ENCODE assay signal across 31 cellular contexts in genomic region chr11:44162004-44162403, GRCh38.
"Had no signal": no experiment of that assay in that cellular context is flagged by ENCODE, and none has a peak within 500 bp of the region (broad histone marks: within the 10 kb centered on the region; RNA-seq: fewer than 3 reads in every experiment).

No MANE protein-coding gene starts in this region.

- ATAC-seq: activated CD8-positive, alpha-beta T cell treated with anti-CD3 and anti-CD28 coated beads for 36 hours; activated naive CD4-positive, alpha-beta T cell treated with anti-CD3 and anti-CD28 coated beads, Interleukin-2, amount 50 U/mL, for 72 hours; activated T-cell treated with anti-CD3 and anti-CD28 coated beads, Interleukin-2, amount 50 U/mL, for 4 hours; activated T-cell treated with anti-CD3 and anti-CD28 coated beads, Interleukin-2, amount 50 U/mL, for 72 hours; activated T-helper 17 cell treated with anti-CD3 and anti-CD28 coated beads, Interleukin-2, amount 50 U/mL, for 72 hours; body of pancreas; T-helper 17 cell had no signal

- H3K9me3 Mint-ChIP-seq: activated B cell treated with CpG ODN at 0.5 μM for 24 hours; activated CD4-positive, alpha-beta memory T cell treated with anti-CD3 and anti-CD28 coated beads for 36 hours; activated CD8-positive, alpha-beta T cell treated with anti-CD3 and anti-CD28 coated beads for 36 hours; activated naive CD4-positive, alpha-beta T cell treated with anti-CD3 and anti-CD28 coated beads, Interleukin-2, amount 10 ng/mL, durations not matched to agents 7 days and 5 days; activated naive CD4-positive, alpha-beta T cell treated with anti-CD3 and anti-CD28 coated beads, Interleukin-2, amount 50 U/mL, for 72 hours; activated T-cell treated with anti-CD3 and anti-CD28 coated beads, Interleukin-2, amount 50 U/mL, for 4 hours; activated T-helper 1 cell treated with anti-CD3 and anti-CD28 coated beads, Interleukin-12 subunit alpha, Interleukin-12 subunit beta, Interleukin-2, Interleukin-4 antibody, amounts not matched to agents 30 ng/mL and 10 ng/mL and 1 ng/mL, durations not matched to agents 14 hours and 24 hours and 36 hours; activated T-helper 17 cell treated with anti-CD3 and anti-CD28 coated beads, Interleukin-2, amount 50 U/mL, for 72 hours had no signal

- H3K9me3 ChIP-seq: adrenal gland had no signal

- H3K27ac Mint-ChIP-seq: activated B cell treated with CpG ODN at 0.5 μM for 24 hours; activated CD4-positive, alpha-beta memory T cell treated with anti-CD3 and anti-CD28 coated beads for 36 hours; activated CD4-positive, alpha-beta T cell treated with anti-CD3 and anti-CD28 coated beads, Interleukin-2, amount 10 ng/mL, durations not matched to agents 24 days and 14 days; activated CD8-positive, alpha-beta T cell treated with anti-CD3 and anti-CD28 coated beads for 36 hours; activated naive CD4-positive, alpha-beta T cell treated with anti-CD3 and anti-CD28 coated beads, Interleukin-2, amount 10 ng/mL, durations not matched to agents 7 days and 5 days; activated naive CD4-positive, alpha-beta T cell treated with anti-CD3 and anti-CD28 coated beads, Interleukin-2, amount 50 U/mL, for 72 hours; activated naive CD8-positive, alpha-beta T cell treated with anti-CD3 and anti-CD28 coated beads, Interleukin-2, amount 10 ng/mL, durations not matched to agents 7 days and 5 days; activated T-cell treated with anti-CD3 and anti-CD28 coated beads, Interleukin-2, amount 50 U/mL, for 72 hours; activated T-helper 1 cell treated with anti-CD3 and anti-CD28 coated beads, Interleukin-12 subunit alpha, Interleukin-12 subunit beta, Interleukin-2, Interleukin-4 antibody, amounts not matched to agents 30 ng/mL and 10 ng/mL and 1 ng/mL, durations not matched to agents 14 hours and 24 hours and 36 hours; activated T-helper 17 cell treated with anti-CD3 and anti-CD28 coated beads, Interleukin-2, amount 50 U/mL, for 72 hours; T-helper 17 cell had no signal

- H3K36me3 ChIP-seq: adrenal gland, brain microvascular endothelial cell, breast epithelium had no signal

- H3K27me3 Mint-ChIP-seq: activated B cell treated with CpG ODN at 0.5 μM for 24 hours; activated CD4-positive, alpha-beta memory T cell treated with anti-CD3 and anti-CD28 coated beads for 36 hours; activated CD4-positive, alpha-beta T cell treated with anti-CD3 and anti-CD28 coated beads, Interleukin-2, amount 10 ng/mL, durations not matched to agents 24 days and 14 days; activated CD8-positive, alpha-beta T cell treated with anti-CD3 and anti-CD28 coated beads for 36 hours; activated naive CD4-positive, alpha-beta T cell treated with anti-CD3 and anti-CD28 coated beads, Interleukin-2, amount 10 ng/mL, durations not matched to agents 7 days and 5 days; activated naive CD8-positive, alpha-beta T cell treated with anti-CD3 and anti-CD28 coated beads, Interleukin-2, amount 10 ng/mL, durations not matched to agents 7 days and 5 days; activated T-helper 17 cell treated with anti-CD3 and anti-CD28 coated beads, Interleukin-2, amount 50 U/mL, for 72 hours; T-helper 17 cell had no signal

- H3K4me3 Mint-ChIP-seq: activated B cell treated with CpG ODN at 0.5 μM for 24 hours; activated CD4-positive, alpha-beta memory T cell treated with anti-CD3 and anti-CD28 coated beads for 36 hours; activated CD4-positive, alpha-beta T cell treated with anti-CD3 and anti-CD28 coated beads, Interleukin-2, amount 10 ng/mL, durations not matched to agents 24 days and 14 days; activated CD8-positive, alpha-beta T cell treated with anti-CD3 and anti-CD28 coated beads for 36 hours; activated naive CD4-positive, alpha-beta T cell treated with anti-CD3 and anti-CD28 coated beads, Interleukin-2, amount 10 ng/mL, durations not matched to agents 7 days and 5 days; activated naive CD8-positive, alpha-beta T cell treated with anti-CD3 and anti-CD28 coated beads, Interleukin-2, amount 10 ng/mL, durations not matched to agents 7 days and 5 days; activated T-cell treated with anti-CD3 and anti-CD28 coated beads, Interleukin-2, amount 50 U/mL, for 4 hours; activated T-cell treated with anti-CD3 and anti-CD28 coated beads, Interleukin-2, amount 50 U/mL, for 72 hours; activated T-helper 1 cell treated with anti-CD3 and anti-CD28 coated beads, Interleukin-12 subunit alpha, Interleukin-12 subunit beta, Interleukin-2, Interleukin-4 antibody, amounts not matched to agents 30 ng/mL and 10 ng/mL and 1 ng/mL, durations not matched to agents 14 hours and 24 hours and 36 hours; activated T-helper 17 cell treated with anti-CD3 and anti-CD28 coated beads, Interleukin-2, amount 50 U/mL, for 72 hours; T-helper 17 cell had no signal

- H3K27ac ChIP-seq: adrenal gland, body of pancreas, brain microvascular endothelial cell, breast epithelium, VCaP had no signal

- H3K27me3 ChIP-seq: adrenal gland, body of pancreas, brain microvascular endothelial cell, breast epithelium had no signal

- H3K4me3 ChIP-seq: adrenal gland, body of pancreas, breast epithelium had no signal

- DNase-seq: activated B cell treated with CpG ODN at 0.5 μM for 24 hours; activated CD4-positive, alpha-beta memory T cell treated with anti-CD3 and anti-CD28 coated beads for 36 hours; activated CD4-positive, alpha-beta T cell treated with anti-CD3 and anti-CD28 coated beads for 4 hours; activated CD4-positive, alpha-beta T cell treated with anti-CD3 and anti-CD28 coated beads, Interleukin-2, amount 10 ng/mL, durations not matched to agents 24 days and 14 days; activated CD4-positive, alpha-beta T cell treated with anti-CD3 and anti-CD28 coated beads, Interleukin-2, amount 50 U/mL, for 1 hour; activated CD4-positive, alpha-beta T cell treated with anti-CD3 and anti-CD28 coated beads, Interleukin-2, amount 50 U/mL, for 4 hours; activated CD4-positive, CD25-positive, alpha-beta regulatory T cell treated with anti-CD3 and anti-CD28 coated beads, Interleukin-2, amount 50 U/mL, for 72 hours; activated CD8-positive, alpha-beta memory T cell treated with anti-CD3 and anti-CD28 coated beads, Interleukin-2, amount 50 U/mL, for 4 hours; activated CD8-positive, alpha-beta T cell treated with anti-CD3 and anti-CD28 coated beads for 36 hours; activated effector memory CD4-positive, alpha-beta T cell treated with anti-CD3 and anti-CD28 coated beads, Interleukin-2, amount 50 U/mL, for 16 hours; activated gamma-delta T cell treated with Interleukin-2 at 50 U/mL for 16 hours; activated naive CD4-positive, alpha-beta T cell; activated naive CD4-positive, alpha-beta T cell treated with anti-CD3 and anti-CD28 coated beads, Interleukin-2, amount 10 ng/mL, durations not matched to agents 7 days and 5 days; activated naive CD8-positive, alpha-beta T cell treated with anti-CD3 and anti-CD28 coated beads, Interleukin-2, amount 10 ng/mL, durations not matched to agents 7 days and 5 days; activated T-cell treated with anti-CD3 and anti-CD28 coated beads for 4 hours; activated T-cell treated with anti-CD3 and anti-CD28 coated beads, Interleukin-2, amount 50 U/mL, for 1 hour; activated T-cell treated with anti-CD3 and anti-CD28 coated beads, Interleukin-2, amount 50 U/mL, for 4 hours; activated T-cell treated with anti-CD3 and anti-CD28 coated beads, Interleukin-2, amount 50 U/mL, for 72 hours; adrenal gland; amniotic stem cell; aorta; body of pancreas; brain microvascular endothelial cell; central memory CD4-positive, alpha-beta T cell; SW 1271; T-helper 17 cell had no signal

- H3K4me1 ChIP-seq: breast epithelium had no signal
